In the genomic region with DNA sequence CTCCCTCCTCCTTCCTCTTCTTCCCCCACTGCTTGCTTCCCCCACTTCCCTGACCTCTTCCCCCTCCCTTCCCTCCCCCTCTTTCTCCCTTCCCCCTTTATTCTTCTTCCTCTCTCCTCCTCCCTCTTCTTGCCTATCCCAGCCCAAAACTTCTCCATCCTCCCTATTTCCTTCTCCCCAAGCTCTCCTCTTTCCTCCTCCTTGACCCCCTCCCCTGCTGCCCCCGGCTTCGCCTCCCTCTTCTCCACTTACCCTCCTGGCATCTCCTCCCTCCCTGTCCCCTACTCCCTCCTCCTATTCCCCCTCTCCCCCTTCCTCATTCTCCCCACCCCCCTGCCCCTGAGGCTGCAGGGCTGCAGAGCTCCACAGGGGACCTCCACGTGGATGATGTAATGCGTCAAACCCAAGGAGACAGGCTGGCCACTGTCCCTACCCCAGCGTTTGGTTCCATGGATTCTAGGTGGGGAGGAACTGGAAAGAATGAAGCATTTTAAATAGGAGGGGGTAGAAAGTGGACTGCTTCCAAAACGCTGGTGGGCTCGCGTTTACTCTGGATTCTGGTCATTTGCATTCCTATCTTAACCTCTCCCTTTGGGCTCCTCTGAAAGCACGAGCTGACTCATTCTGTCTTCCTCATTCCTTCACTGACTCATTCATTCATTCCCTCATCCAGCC, we compare ENCODE assay signal across 8 cellular contexts. TPM values are rescaled to one million over a fixed set of nuclear protein-coding genes. Genes with fewer than 3 reads are reported as not detected.
DNase-seq lines count a peak whose midpoint lies in the region; ATAC-seq and TF ChIP-seq lines count a peak whose summit lies in the region.

No MANE protein-coding gene starts in this region.

- no peaks in the 10 kb centered on the region for H3K9me3 ChIP-seq in Caco-2

- no peaks in the 10 kb centered on the region for H3K27me3 Mint-ChIP-seq in Caco-2 (ENCODE audit: insufficient read depth, unreplicated experiment)

- H3K4me3 Mint-ChIP-seq in Caco-2 (ENCODE audit: unreplicated experiment), result peak overlapping the region; percentile 96

- peaks cover 54% of the 10 kb centered on the region for H3K4me1 Mint-ChIP-seq in Caco-2 (ENCODE audit: low read depth, unreplicated experiment)

- CTCF ChIA-PET in Caco-2 (lab: Charles Lee), result interaction anchor here (0.6 to 1.8 kb wide), 13 partner anchors 21 to 395 kb away, joined by 3 to 12 read pairs (median 4); partner anchors contain the start of gene KLHL36

- H3K27me3 ChIP-seq in Caco-2 (replicated peaks; ENCODE audit: control insufficient read depth, insufficient read depth, low read length), result no peaks in the 10 kb centered on the region

- ATAC-seq in HG03460 (IDR thresholded peaks at IDR 0.05; ENCODE audit: unreplicated experiment), result no peak

- H3K4me1 ChIP-seq in Caco-2, result peaks cover 31% of the 10 kb centered on the region

- peak overlapping the region; percentile 100 for H3K27ac Mint-ChIP-seq in Caco-2 (ENCODE audit: unreplicated experiment)

- no peaks in the 10 kb centered on the region for H3K36me3 ChIP-seq in Caco-2 (ENCODE audit: control insufficient read depth, insufficient read depth, low read length)

- POLR2A ChIA-PET in Caco-2 (lab: Charles Lee), result interaction anchor here (0.6 to 1.4 kb wide), 6 partner anchors 15 to 434 kb away, joined by 3 to 9 read pairs (median 4); no protein-coding TSS in a partner anchor

- no peaks in the 10 kb centered on the region for H3K9me3 Mint-ChIP-seq in Caco-2 (ENCODE audit: unreplicated experiment)

- H3K36me3 Mint-ChIP-seq in Caco-2 (ENCODE audit: insufficient read depth, unreplicated experiment), result peaks cover 58% of the 10 kb centered on the region

- intact Hi-C loops in Caco-2 (cut with micrococcal nuclease; ENCODE audit: unreplicated experiment), result loop anchor here (1.0 kb wide), 6 partner anchors 49 to 107 kb away; no protein-coding TSS in a partner anchor

- peak overlapping the region; percentile 96 for H3K4me3 ChIP-seq in Caco-2 (ENCODE audit: low read depth, low read length)

- BruUV-seq in Caco-2 (replicated peaks; lab: Mats Ljungman, UMichigan), result no TSS peak

- TF ChIP-seq CTCF in Caco-2 (IDR thresholded peaks at IDR 0.05; ENCODE audit: insufficient read depth in 1 of 2, low read depth in 1 of 2, low read length in 1 of 2, severe bottlenecking in 1 of 2, unreplicated experiment in 1 of 2), result no peak

- DNase-seq in Caco-2, result peak; percentile 88 to 91
- DNase-seq in HuH-7.5 (ENCODE audit: low spot score), result peak; percentile 46
- DNase-seq in amniotic stem cell (lab: John Stamatoyannopoulos, UW), result peak; percentile 88
- peak; percentile 71 for DNase-seq in iPS-NIHi11 (ENCODE audit: low spot score)
- DNase-seq in stromal cell of bone marrow (ENCODE audit: low read depth), result peak; percentile 87
- DNase-seq in NCI-H526 treated with DMSO at 0.1 percent for 48 hours (lab: John Stamatoyannopoulos, UW), result no peak
- DNase-seq in GM19238 (ENCODE audit: insufficient read length, low spot score), result no peak

RNA-seq across cellular contexts. Expression of gene COTL1, which starts 0.7 kb away (rescaled TPM):
- total RNA-seq in Caco-2 (2022), result 434 and 461 TPM in 2 replicates

RNA-seq across cellular contexts. Expression of gene KLHL36, which starts 29.7 kb away (rescaled TPM):
- total RNA-seq in Caco-2 (2022), result 67.6 and 70.2 TPM in 2 replicates

Comparison
In these comparisons a context has a peak if more than half of its experiments do, and no peak if none do; other contexts are left out.
1. DNase-seq: peak in Caco-2 (2 of 2), HuH-7.5 (single experiment), amniotic stem cell (single experiment), iPS-NIHi11 (single experiment) and stromal cell of bone marrow (single experiment); none in NCI-H526 treated with DMSO at 0.1 percent for 48 hours (single experiment) and GM19238 (single experiment).